8 cellular contexts compared by ENCODE assay signal in the genomic region with DNA sequence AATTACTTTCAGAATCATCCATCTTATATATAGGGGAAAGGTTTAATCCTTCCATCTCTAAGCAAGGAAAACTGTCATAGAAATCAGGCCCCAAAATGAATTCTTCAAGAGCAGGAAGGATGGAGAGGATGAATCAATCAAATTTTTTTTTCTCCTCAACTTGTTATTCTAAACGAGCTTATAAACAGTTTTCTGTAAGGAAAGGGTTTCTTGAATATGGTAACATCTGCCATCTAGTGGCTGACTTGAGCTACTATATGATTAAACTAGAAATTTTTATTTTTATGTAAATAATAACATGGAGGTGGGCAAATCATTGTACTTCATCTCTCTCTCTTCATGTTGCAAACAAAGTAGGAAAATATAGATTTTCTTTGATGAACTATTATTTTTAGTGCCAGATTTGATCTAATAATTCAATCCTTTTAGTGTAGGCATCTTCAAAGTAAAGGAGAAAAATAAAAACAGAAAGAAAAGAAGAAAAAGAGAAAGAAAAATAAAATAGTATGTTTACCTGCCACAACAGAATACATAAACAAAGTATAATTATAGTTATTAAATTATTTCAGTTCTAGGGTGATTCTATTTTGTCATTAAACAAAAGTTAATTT.
A peak's percentile ranks its signal among the peaks of the same experiment; 100 is the strongest.
DNase-seq lines count a peak whose midpoint lies in the region; ATAC-seq and TF ChIP-seq lines count a peak whose summit lies in the region.

No MANE protein-coding gene starts in this region.

- no peak overlapping the region for H3K27ac ChIP-seq in brain microvascular endothelial cell

- in situ Hi-C loops in brain microvascular endothelial cell (cut with HindIII; ENCODE audit: low pct_ligation_motif_present, low sequenced_read_pairs) = no loop called here

- peak; percentile 44 for DNase-seq in DMS153 (lab: John Stamatoyannopoulos, UW)
- peak; percentile 51 for DNase-seq in NCI-H526 treated with DMSO at 0.1 percent for 48 hours (lab: John Stamatoyannopoulos, UW)
- peak; percentile 8 for DNase-seq in brain microvascular endothelial cell
- DNase-seq in left kidney (ENCODE audit: low read depth, low spot score) = peak; percentile 53
- no peak for DNase-seq in GOT3 (lab: John Stamatoyannopoulos, UW)
- DNase-seq in activated effector memory CD4-positive, alpha-beta T cell treated with Interleukin-2 at 50 U/mL for 16 hours = no peak

- no peaks in the 10 kb centered on the region for H3K36me3 ChIP-seq in brain microvascular endothelial cell (replicated peaks)

- ATAC-seq in GM19455 (IDR thresholded peaks at IDR 0.05; ENCODE audit: unreplicated experiment) = peak; percentile 86
- ATAC-seq in HG03457 (IDR thresholded peaks at IDR 0.05; ENCODE audit: unreplicated experiment) = peak; percentile 82

- no peaks in the 10 kb centered on the region for H3K27me3 ChIP-seq in brain microvascular endothelial cell (replicated peaks)

- peak; percentile 46 for TF ChIP-seq CTCF in brain microvascular endothelial cell (IDR thresholded peaks at IDR 0.05; ENCODE audit: low read depth, low read length, missing control alignments)

- H3K4me3 ChIP-seq in brain microvascular endothelial cell (ENCODE audit: low read depth, low read length) = no peak overlapping the region

Comparison
In these comparisons a context has a peak if more than half of its experiments do, and no peak if none do; other contexts are left out.
1. DNase-seq: peak in DMS153 (single experiment), NCI-H526 treated with DMSO at 0.1 percent for 48 hours (single experiment), brain microvascular endothelial cell (single experiment) and left kidney (single experiment); none in GOT3 (single experiment) and activated effector memory CD4-positive, alpha-beta T cell treated with Interleukin-2 at 50 U/mL for 16 hours (single experiment).